ENCODE assay signal across 11 cellular contexts in genomic region chr1:17118706-17119075, GRCh38. TPM values are rescaled to one million over a fixed set of nuclear protein-coding genes. Genes with fewer than 3 reads are reported as not detected.
DNase-seq lines count a peak whose midpoint lies in the region; TF ChIP-seq lines count a peak whose summit lies in the region.
"Had no signal": no experiment of that assay in that cellular context is flagged by ENCODE, and none has a peak within 500 bp of the region (broad histone marks: within the 10 kb centered on the region; RNA-seq: fewer than 3 reads in every experiment).

No MANE protein-coding gene starts in this region.

- no peak for DNase-seq in AG09309 (ENCODE audit: low read depth)
- no peak for DNase-seq in colonic mucosa
- DNase-seq in nephron progenitor cell, result peak; percentile 35
- DNase-seq in SW 1271 (lab: John Stamatoyannopoulos, UW), result no peak
- DNase-seq in kidney glomerular epithelial cell (lab: John Stamatoyannopoulos, UW), result no peak
- no peak for DNase-seq in NCI-H446 (lab: John Stamatoyannopoulos, UW)
- no peak for DNase-seq in posterior vena cava (ENCODE audit: low spot score)
- DNase-seq: KBM-7 had no signal

- no peaks in the 10 kb centered on the region for H3K9me3 ChIP-seq in HUES48 (ENCODE audit: control insufficient read depth, insufficient read depth, low read length)
- no peaks in the 10 kb centered on the region for H3K9me3 ChIP-seq in colonic mucosa
- H3K9me3 ChIP-seq: thyroid gland had no signal

- TF ChIP-seq CTCF in AG09309 (IDR thresholded peaks at IDR 0.05; ENCODE audit: control insufficient read depth, insufficient read depth, low read depth, low read length, missing control alignments) (no peak), colonic mucosa (IDR thresholded peaks at IDR 0.05) (no peak), nephron progenitor cell (IDR thresholded peaks at IDR 0.05) (no peak)

- no peak overlapping the region for H3K27ac Mint-ChIP-seq in nephron progenitor cell
- H3K27ac Mint-ChIP-seq: natural killer cell had no signal

- H3K4me1 ChIP-seq in HUES48 (ENCODE audit: control insufficient read depth, insufficient read depth, low read length) (peaks cover 19% of the 10 kb centered on the region; the same call in 1 of the 2 replicates), colonic mucosa (peaks cover 4% of the 10 kb centered on the region)

- H3K27me3 Mint-ChIP-seq in nephron progenitor cell (ENCODE audit: low read depth, poor library complexity), result peaks cover 74% of the 10 kb centered on the region

- H3K9me3 Mint-ChIP-seq in nephron progenitor cell, result no peaks in the 10 kb centered on the region
- H3K9me3 Mint-ChIP-seq: natural killer cell had no signal

- H3K4me3 Mint-ChIP-seq in nephron progenitor cell, result peak overlapping the region; percentile 78
- H3K4me3 Mint-ChIP-seq: natural killer cell had no signal

- no peaks in the 10 kb centered on the region for H3K36me3 ChIP-seq in HUES48 (ENCODE audit: control insufficient read depth, insufficient read depth, low read length)
- H3K36me3 ChIP-seq in colonic mucosa, result no peaks in the 10 kb centered on the region
- H3K36me3 ChIP-seq: thyroid gland had no signal

- intact Hi-C loops in colonic mucosa (cut with DNase I), result no loop called here
- intact Hi-C loops in posterior vena cava (cut with DNase I), result no loop called here

- peaks cover 63% of the 10 kb centered on the region for H3K4me1 Mint-ChIP-seq in nephron progenitor cell

- H3K27ac ChIP-seq in HUES48 (ENCODE audit: low read depth, low read length), result no peak overlapping the region
- H3K27ac ChIP-seq in colonic mucosa, result no peak overlapping the region
- H3K27ac ChIP-seq: thyroid gland had no signal

- H3K4me3 ChIP-seq in AG09309 (ENCODE audit: control insufficient read depth, low read depth, low read length), result peak overlapping the region; percentile 23
- peak overlapping the region; percentile 78 for H3K4me3 ChIP-seq in HUES48 (ENCODE audit: low read depth, low read length)
- H3K4me3 ChIP-seq in colonic mucosa, result peak overlapping the region; percentile 47
- H3K4me3 ChIP-seq: thyroid gland had no signal

- H3K27me3 ChIP-seq in HUES48 (ENCODE audit: control insufficient read depth, insufficient read depth, low read length), result peaks cover 42% of the 10 kb centered on the region
- no peaks in the 10 kb centered on the region for H3K27me3 ChIP-seq in colonic mucosa

- H3K36me3 Mint-ChIP-seq in nephron progenitor cell (ENCODE audit: low read depth), result no peaks in the 10 kb centered on the region
- H3K36me3 Mint-ChIP-seq: natural killer cell had no signal

- H3K9ac ChIP-seq in HUES48 (ENCODE audit: low read depth, low read length) (no peak overlapping the region), colonic mucosa (ENCODE audit: low read depth in 2 of 2, low read length in 2 of 2) (peak overlapping the region; percentile 38 to 99)

RNA-seq across cellular contexts. Expression of gene PADI2, which starts 0.6 kb away (rescaled TPM):
- total RNA-seq in colonic mucosa, result 100 to 1,000 TPM; 177 to 211 TPM
- 1 to 10 TPM in 1 of 2 donors, under 1 TPM in 1; 1.00 to 1.6 TPM for total RNA-seq in posterior vena cava

Comparison
In these comparisons a context has a peak if more than half of its experiments do, and no peak if none do; other contexts are left out.
1. H3K4me3 ChIP-seq: peak in every context shown above with its lines; median percentile 78 in HUES48; 47 in colonic mucosa; 23 in AG09309.
2. RNA of gene PADI2, which starts 0.6 kb away (total RNA-seq): 177 to 211 TPM in colonic mucosa; 1.00 to 1.6 TPM in posterior vena cava; every median in the first group is over 10 times any median in the second.